ENCODE assay signal across 25 cellular contexts in genomic region chr11:15347969-15348734, GRCh38.
"Had no signal": no experiment of that assay in that cellular context is flagged by ENCODE, and none has a peak within 500 bp of the region (broad histone marks: within the 10 kb centered on the region; RNA-seq: fewer than 3 reads in every experiment).

No MANE protein-coding gene starts in this region.

- H3K36me3 Mint-ChIP-seq: activated naive CD4-positive, alpha-beta T cell treated with anti-CD3 and anti-CD28 coated beads, Interleukin-2, amount 50 U/mL, for 24 hours; immature natural killer cell; natural killer cell treated with Interleukin-12 subunit alpha and Interleukin-12 subunit beta and Interleukin-15 and Interleukin-18, amount 100 ng/mL, for 72 hours; stimulated activated memory B cell treated with anti-CD40 and anti-IgM and Interleukin-4, amounts not matched to agents 10 μg/mL and 1 μg/mL and 100 μg/mL, for 72 hours had no signal

- H3K4me1 ChIP-seq: body of pancreas, foreskin keratinocyte, sigmoid colon, stomach, suprapubic skin, tibial nerve had no signal

- H3K36me3 ChIP-seq: sigmoid colon, stomach, suprapubic skin, tibial nerve had no signal

- H3K4me3 Mint-ChIP-seq: activated naive CD4-positive, alpha-beta T cell treated with anti-CD3 and anti-CD28 coated beads, Interleukin-2, amount 50 U/mL, for 24 hours; immature natural killer cell; natural killer cell treated with Interleukin-12 subunit alpha and Interleukin-12 subunit beta and Interleukin-15 and Interleukin-18, amount 100 ng/mL, for 72 hours; stimulated activated memory B cell treated with anti-CD40 and anti-IgM and Interleukin-4, amounts not matched to agents 10 μg/mL and 1 μg/mL and 100 μg/mL, for 72 hours had no signal

- H3K4me3 ChIP-seq: body of pancreas, sigmoid colon, smooth muscle cell, stomach, suprapubic skin, tibial nerve had no signal

- H3K9me3 Mint-ChIP-seq: activated naive CD4-positive, alpha-beta T cell treated with anti-CD3 and anti-CD28 coated beads, Interleukin-2, amount 50 U/mL, for 24 hours had no signal

- H3K27ac Mint-ChIP-seq: activated naive CD4-positive, alpha-beta T cell treated with anti-CD3 and anti-CD28 coated beads, Interleukin-2, amount 50 U/mL, for 24 hours; immature natural killer cell; natural killer cell treated with Interleukin-12 subunit alpha and Interleukin-12 subunit beta and Interleukin-15 and Interleukin-18, amount 100 ng/mL, for 72 hours; progenitor cell of endocrine pancreas; stimulated activated memory B cell treated with anti-CD40 and anti-IgM and Interleukin-4, amounts not matched to agents 10 μg/mL and 1 μg/mL and 100 μg/mL, for 72 hours had no signal

- ATAC-seq: body of pancreas; foreskin keratinocyte; left ventricle myocardium superior; natural killer cell treated with Interleukin-12 subunit alpha and Interleukin-12 subunit beta and Interleukin-15 and Interleukin-18, amount 100 ng/mL, for 72 hours; stimulated activated memory B cell treated with anti-CD40 and anti-IgM and Interleukin-4, amounts not matched to agents 10 μg/mL and 1 μg/mL and 100 μg/mL, for 72 hours had no signal

- H3K27me3 ChIP-seq: body of pancreas, foreskin keratinocyte, sigmoid colon, stomach, suprapubic skin, tibial nerve had no signal

- H3K27me3 Mint-ChIP-seq: stimulated activated memory B cell treated with anti-CD40 and anti-IgM and Interleukin-4, amounts not matched to agents 10 μg/mL and 1 μg/mL and 100 μg/mL, for 72 hours had no signal

- DNase-seq: activated CD4-positive, alpha-beta T cell treated with anti-CD3 and anti-CD28 coated beads for 1 hour; activated gamma-delta T cell treated with Interleukin-2 at 50 U/mL for 16 hours; activated T-cell treated with anti-CD3 and anti-CD28 coated beads, Interleukin-2, amount 50 U/mL, for 1 hour; anterior cingulate cortex; body of pancreas; dermis blood vessel endothelial cell; effector CD8-positive, alpha-beta T cell; erythroblast; foreskin keratinocyte; immature natural killer cell; kidney glomerular epithelial cell; left ventricle myocardium superior; mammary epithelial cell; midbrain; retina; sigmoid colon; stimulated activated CD4-positive, alpha-beta T cell treated with anti-CD3 and anti-CD28 coated beads, Interleukin-15, amount 100 ng/mL, for 24 hours; stomach had no signal

- H3K4me2 ChIP-seq: smooth muscle cell had no signal

- H3K4me1 Mint-ChIP-seq: activated naive CD4-positive, alpha-beta T cell treated with anti-CD3 and anti-CD28 coated beads, Interleukin-2, amount 50 U/mL, for 24 hours; immature natural killer cell; stimulated activated memory B cell treated with anti-CD40 and anti-IgM and Interleukin-4, amounts not matched to agents 10 μg/mL and 1 μg/mL and 100 μg/mL, for 72 hours had no signal

- H3K9me3 ChIP-seq: body of pancreas, sigmoid colon, suprapubic skin had no signal

- H3K27ac ChIP-seq: body of pancreas, foreskin keratinocyte, sigmoid colon, stomach, suprapubic skin, tibial nerve had no signal
